2 cellular contexts compared by ENCODE assay signal in genomic region chr19:752652-753517, GRCh38.
TF ChIP-seq lines count a peak whose summit lies in the region.

No MANE protein-coding gene starts in this region.

TF ChIP-seq in A549, 52 proteins besides CTCF, POLR2A, EP300 and RAD21 (continued from another document and continues in another):
- TF ChIP-seq HMGXB4 (CRISPR knock-in tag; IDR thresholded peaks at IDR 0.05; ENCODE audit: borderline replicate concordance): no peak
- peak; percentile 84; the same call in 2 of the 3 replicates for TF ChIP-seq BCL3 (IDR thresholded peaks at IDR 0.05)
- peak; percentile 53; the same call in 1 of the 2 replicates for TF ChIP-seq E2F6 (IDR thresholded peaks at IDR 0.05; ENCODE audit: borderline replicate concordance, low read depth)
- TF ChIP-seq JUN (IDR thresholded peaks at IDR 0.05): peak; percentile 24 to 99; a peak in 4 of 5 replicates
- TF ChIP-seq MAFK (IDR thresholded peaks at IDR 0.05; ENCODE audit: partially characterized antibody): no peak
- TF ChIP-seq RARB (CRISPR knock-in tag; IDR thresholded peaks at IDR 0.05): peak; percentile 71
- peak; percentile 72 for TF ChIP-seq ZFP36 (IDR thresholded peaks at IDR 0.05; ENCODE audit: borderline replicate concordance, partially characterized antibody)
- peak; percentile 88 for TF ChIP-seq ATOH8 (CRISPR knock-in tag; IDR thresholded peaks at IDR 0.05; ENCODE audit: low read depth)
- no peak for TF ChIP-seq KDM5A (IDR thresholded peaks at IDR 0.05)
- TF ChIP-seq HEYL (CRISPR knock-in tag; IDR thresholded peaks at IDR 0.05): peak; percentile 59; the same call in 1 of the 2 replicates
- TF ChIP-seq CHD4 (IDR thresholded peaks at IDR 0.05; ENCODE audit: borderline replicate concordance): no peak
- no peak; the same call in 1 of the 2 replicates for TF ChIP-seq MYC (IDR thresholded peaks at IDR 0.05; ENCODE audit: borderline replicate concordance, low read length)
- TF ChIP-seq MAZ (IDR thresholded peaks at IDR 0.05; ENCODE audit: borderline replicate concordance, low read depth, low read length): 0 out of 2 replicates have a peak, but pooled peaks have one; percentile 16
- TF ChIP-seq USF2 (IDR thresholded peaks at IDR 0.05): no peak
- TF ChIP-seq EHF (CRISPR knock-in tag; IDR thresholded peaks at IDR 0.05): 0 out of 2 replicates have a peak, but pooled peaks have one; percentile 16
- TF ChIP-seq FOSB (CRISPR knock-in tag; IDR thresholded peaks at IDR 0.05): 0 out of 2 replicates have a peak, but pooled peaks have one; percentile 20
- TF ChIP-seq RFX5 (IDR thresholded peaks at IDR 0.05): no peak
- TF ChIP-seq SMC3 (IDR thresholded peaks at IDR 0.05): no peak
- peak; percentile 79 for TF ChIP-seq JUNB (IDR thresholded peaks at IDR 0.05)
- peak; percentile 83 for TF ChIP-seq PBX3 (IDR thresholded peaks at IDR 0.05)
- 0 out of 2 replicates have a peak, but pooled peaks have one; percentile 33 for TF ChIP-seq HES2 (IDR thresholded peaks at IDR 0.05)
- no peak for TF ChIP-seq TP53 (CRISPR knock-in tag; IDR thresholded peaks at IDR 0.05)
- no peak for TF ChIP-seq KDM1A (IDR thresholded peaks at IDR 0.05; ENCODE audit: low read depth)
- TF ChIP-seq HDAC2 (IDR thresholded peaks at IDR 0.05): no peak
- TF ChIP-seq CEBPB (IDR thresholded peaks at IDR 0.05): peak in 1 of 2 experiments; percentile 73; a peak in 2 of 4 replicates
- TF ChIP-seq FOSL2 (IDR thresholded peaks at IDR 0.05): peak; percentile 55; the same call in 1 of the 2 replicates
- peak; percentile 91 for TF ChIP-seq FOSL2 (CRISPR knock-in tag; IDR thresholded peaks at IDR 0.05)
- peak; percentile 94 for TF ChIP-seq MAX (IDR thresholded peaks at IDR 0.05)
- TF ChIP-seq FOXS1 (CRISPR knock-in tag; IDR thresholded peaks at IDR 0.05): 0 out of 2 replicates have a peak, but pooled peaks have one; percentile 31
- peak; percentile 45; the same call in 1 of the 2 replicates for TF ChIP-seq HOXB5 (CRISPR knock-in tag; IDR thresholded peaks at IDR 0.05)

TF ChIP-seq in Ishikawa, 13 proteins besides CTCF, POLR2A, EP300 and RAD21 (continued from another document):
- TF ChIP-seq CREB1 (IDR thresholded peaks at IDR 0.05; ENCODE audit: low read depth): 0 out of 2 replicates have a peak, but pooled peaks have one; percentile 9
- TF ChIP-seq MAX (IDR thresholded peaks at IDR 0.05): peak; percentile 57; the same call in 1 of the 2 replicates
- no peak for TF ChIP-seq USF1 (IDR thresholded peaks at IDR 0.05)
- TF ChIP-seq TCF12 (IDR thresholded peaks at IDR 0.05; ENCODE audit: low read depth): peak; percentile 98
- peak; percentile 81; the same call in 1 of the 2 replicates for TF ChIP-seq FOXM1 (IDR thresholded peaks at IDR 0.05; ENCODE audit: borderline replicate concordance, low read depth)
- no peak for TF ChIP-seq YY1 (IDR thresholded peaks at IDR 0.05; ENCODE audit: low read depth)
- TF ChIP-seq REST (IDR thresholded peaks at IDR 0.05; ENCODE audit: low read depth): peak; percentile 27; the same call in 1 of the 2 replicates
- peak; percentile 47; the same call in 1 of the 2 replicates for TF ChIP-seq ZBTB7A (IDR thresholded peaks at IDR 0.05; ENCODE audit: low read depth)
- 0 out of 2 replicates have a peak, but pooled peaks have one; percentile 3 for TF ChIP-seq EGR1 (IDR thresholded peaks at IDR 0.05)
